In genomic region chr3:147419062-147419701, GRCh38 we compare ENCODE assay signal across 7 cellular contexts. TPM values are rescaled to one million over a fixed set of nuclear protein-coding genes. Genes with fewer than 3 reads are reported as not detected.
DNase-seq lines count a peak whose midpoint lies in the region; ATAC-seq, FAIRE-seq and TF ChIP-seq lines count a peak whose summit lies in the region.

No MANE protein-coding gene starts in this region.

- H3K9me3 ChIP-seq in body of pancreas (no peaks in the 10 kb centered on the region), kidney (ENCODE audit: control insufficient read depth in 1 of 2, low read length in 2 of 2) (peaks cover 0 to 3% of the 10 kb centered on the region in 2 donors), subcutaneous abdominal adipose tissue (ENCODE audit: control insufficient read depth in 5 of 5, low read length in 5 of 5) (peaks cover 0 to 3% (median 0%) of the 10 kb centered on the region in 5 donors)

- peak; percentile 18 for ATAC-seq in body of pancreas

- DNase-seq in HUDEP-2 (lab: John Stamatoyannopoulos, UW; ENCODE audit: unreplicated experiment in 76 of 76) (peak in 55 of 76 experiments; percentile 3 to 73 (median 40)), body of pancreas (peak; percentile 33 to 54 (median 42)), kidney (peak; percentile 77), SKM-1 treated with dmso at 0.1 percent for 144 hours (lab: John Stamatoyannopoulos, UW; ENCODE audit: unreplicated experiment) (no peak), NCI-H446 treated with DMSO at 0.1 percent for 48 hours (lab: John Stamatoyannopoulos, UW) (no peak)
- DNase-seq in activated CD8-positive, alpha-beta memory T cell treated with anti-CD3 and anti-CD28 coated beads, Interleukin-2, amount 50 U/mL, for 48 hours: no peak

- H3K9ac ChIP-seq in kidney (ENCODE audit: low read length in 2 of 2) (no peak overlapping the region), subcutaneous abdominal adipose tissue (ENCODE audit: low read length in 5 of 5) (no peak overlapping the region)

- H3K36me3 ChIP-seq in body of pancreas (replicated peaks in 1 of 2; ENCODE audit: insufficient read depth in 1 of 2, low read depth in 2 of 2) (no peaks in the 10 kb centered on the region), kidney (ENCODE audit: control insufficient read depth in 1 of 2, insufficient read depth in 2 of 2, low read length in 2 of 2) (no peaks in the 10 kb centered on the region), subcutaneous abdominal adipose tissue (ENCODE audit: control insufficient read depth in 5 of 5, insufficient read depth in 5 of 5, low read length in 5 of 5) (no peaks in the 10 kb centered on the region)

- no peak for FAIRE-seq in kidney (lab: Jason Lieb, UNC)

- no peak for TF ChIP-seq CTCF in body of pancreas (IDR thresholded peaks at IDR 0.05)
- TF ChIP-seq CTCF in kidney (IDR thresholded peaks at IDR 0.05; ENCODE audit: borderline replicate concordance, extremely low read depth, insufficient read depth): no peak

- intact Hi-C loops in body of pancreas (cut with DNase I) (no loop called here), kidney (cut with DNase I) (no loop called here)

- H3K27me3 ChIP-seq in body of pancreas (peaks cover 9 to 47% of the 10 kb centered on the region in 2 donors), subcutaneous abdominal adipose tissue (ENCODE audit: control insufficient read depth in 5 of 5, insufficient read depth in 4 of 5, low read length in 5 of 5) (peaks cover 64 to 80% (median 73%) of the 10 kb centered on the region in 5 donors)

- H3K27ac ChIP-seq in body of pancreas: no peak overlapping the region
- H3K27ac ChIP-seq in kidney (ENCODE audit: low read depth in 2 of 2, low read length in 2 of 2): no peak overlapping the region
- no peak overlapping the region for H3K27ac ChIP-seq in subcutaneous abdominal adipose tissue (ENCODE audit: low read depth, low read length)

- 1 to 9% methylated on average over 12 to 45 of the region's 45 CpGs for WGBS in body of pancreas, 2 donors

- no peak overlapping the region for H3K4me3 ChIP-seq in body of pancreas
- H3K4me3 ChIP-seq in kidney (ENCODE audit: low read length in 2 of 2): peak overlapping the region; percentile 7 to 25
- peak overlapping the region; percentile 8 to 52 (median 48) for H3K4me3 ChIP-seq in subcutaneous abdominal adipose tissue (ENCODE audit: low read depth in 1 of 5, low read length in 5 of 5)

- no peak for TF ChIP-seq POLR2A in body of pancreas (IDR thresholded peaks at IDR 0.05)

- H3K4me1 ChIP-seq in body of pancreas (peaks cover 14% of the 10 kb centered on the region), kidney (ENCODE audit: control insufficient read depth in 1 of 2, insufficient read depth in 1 of 2, low read depth in 1 of 2, low read length in 2 of 2) (peaks cover 0 to 2% of the 10 kb centered on the region in 2 donors), subcutaneous abdominal adipose tissue (ENCODE audit: control insufficient read depth in 5 of 5, insufficient read depth in 5 of 5, low read length in 5 of 5) (peaks cover 0 to 29% (median 18%) of the 10 kb centered on the region in 5 donors)

RNA-seq across cellular contexts. Expression of gene ZIC1, which starts 10.0 kb away (rescaled TPM):
- total RNA-seq in body of pancreas (not detected), kidney (not detected)
- polyA plus RNA-seq in kidney (ENCODE audit: insufficient read depth, low read depth, low replicate concordance): not detected

RNA-seq across cellular contexts. Expression of gene ZIC4, which starts 12.8 kb away (rescaled TPM):
- total RNA-seq in body of pancreas (not detected), kidney (not detected)
- not detected for polyA plus RNA-seq in kidney (ENCODE audit: insufficient read depth, low read depth, low replicate concordance)

Comparison
In these comparisons a context has a peak if more than half of its experiments do, and no peak if none do; other contexts are left out.
1. DNase-seq: peak in HUDEP-2 (55 of 76), body of pancreas (4 of 4) and kidney (single experiment); none in SKM-1 treated with dmso at 0.1 percent for 144 hours (single experiment), activated CD8-positive, alpha-beta memory T cell treated with anti-CD3 and anti-CD28 coated beads, Interleukin-2, amount 50 U/mL, for 48 hours (single experiment) and NCI-H446 treated with DMSO at 0.1 percent for 48 hours (single experiment).
2. H3K4me3 ChIP-seq: peak in kidney (2 of 2) and subcutaneous abdominal adipose tissue (5 of 5); none in body of pancreas (0 of 2).